Comparison of ENCODE assay signal across 23 cellular contexts in the genomic region with DNA sequence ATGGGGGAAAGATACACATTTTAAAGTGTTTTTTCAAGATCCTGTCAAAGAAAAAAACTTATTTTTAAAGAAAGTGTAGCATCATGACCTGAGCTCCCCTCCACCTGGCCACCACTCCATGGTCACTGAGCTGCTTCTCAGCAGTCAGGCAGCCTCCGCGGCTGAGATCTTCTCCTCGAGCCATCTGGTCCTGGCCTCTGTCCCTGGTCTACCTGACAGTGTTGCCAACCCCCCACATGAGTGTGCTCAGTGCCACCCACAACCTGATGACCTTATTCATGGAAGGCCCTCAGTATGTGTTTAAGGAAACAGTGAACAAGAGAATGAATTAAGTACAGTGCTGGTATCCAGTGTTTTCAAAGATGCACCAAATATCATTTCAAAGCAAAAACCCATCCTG.
DNase-seq lines count a peak whose midpoint lies in the region; ATAC-seq, FAIRE-seq and TF ChIP-seq lines count a peak whose summit lies in the region.
"Had no signal": no experiment of that assay in that cellular context is flagged by ENCODE, and none has a peak within 500 bp of the region (broad histone marks: within the 10 kb centered on the region; RNA-seq: fewer than 3 reads in every experiment).

No MANE protein-coding gene starts in this region.

- TF ChIP-seq CTCF in progenitor cell of endocrine pancreas (IDR thresholded peaks at IDR 0.05; ENCODE audit: unreplicated experiment), result no peak

- no peak for DNase-seq in HTR-8/SVneo (ENCODE audit: insufficient read length, low spot score)
- DNase-seq in cerebellum (ENCODE audit: low spot score), result peak; percentile 59
- no peak for DNase-seq in progenitor cell of endocrine pancreas (ENCODE audit: low spot score, unreplicated experiment)
- no peak for DNase-seq in activated CD4-positive, alpha-beta T cell treated with anti-CD3 and anti-CD28 coated beads for 48 hours
- no peak for DNase-seq in left lobe of liver (ENCODE audit: low spot score)
- DNase-seq: 8988T; ACHN; AML-193; BE2C; CD4-positive, alpha-beta T cell; CD8-positive, alpha-beta memory T cell; DMS 273 treated with DMSO at 0.1 percent for 48 hours; DMS79; EL; GF-D8; GM23248; H9 had no signal

- no peaks in the 10 kb centered on the region for H3K36me3 Mint-ChIP-seq in progenitor cell of endocrine pancreas (ENCODE audit: insufficient read depth)
- H3K36me3 Mint-ChIP-seq: CD14-positive monocyte; CD8-positive, alpha-beta memory T cell had no signal

- no peak overlapping the region for H3K4me3 Mint-ChIP-seq in progenitor cell of endocrine pancreas (ENCODE audit: low read depth)
- H3K4me3 Mint-ChIP-seq: CD14-positive monocyte; CD4-positive, alpha-beta T cell; CD8-positive, alpha-beta memory T cell; H9 had no signal

- H3K4me1 Mint-ChIP-seq in progenitor cell of endocrine pancreas (ENCODE audit: low read depth), result peaks cover 8% of the 10 kb centered on the region
- H3K4me1 Mint-ChIP-seq: CD8-positive, alpha-beta memory T cell had no signal

- H3K27me3 Mint-ChIP-seq in progenitor cell of endocrine pancreas, result peaks cover 5% of the 10 kb centered on the region
- H3K27me3 Mint-ChIP-seq: CD4-positive, alpha-beta T cell; CD8-positive, alpha-beta memory T cell had no signal

- ATAC-seq in left lobe of liver (no peak), GM18498 (IDR thresholded peaks at IDR 0.05; ENCODE audit: unreplicated experiment) (no peak)
- ATAC-seq: A549, HCT116 had no signal

- no peaks in the 10 kb centered on the region for H3K9me3 Mint-ChIP-seq in progenitor cell of endocrine pancreas (ENCODE audit: low read depth)

- FAIRE-seq in HTR-8/SVneo (lab: Jason Lieb, UNC), result peak; percentile 13
- FAIRE-seq: A549, D721Med, GM12891 had no signal

- peak overlapping the region; percentile 32 for H3K27ac Mint-ChIP-seq in progenitor cell of endocrine pancreas
- H3K27ac Mint-ChIP-seq: CD14-positive monocyte; CD4-positive, alpha-beta T cell had no signal
